In genomic region chr12:57078519-57079404, GRCh38 we compare ENCODE assay signal across 1 cellular context.
A peak's percentile ranks its signal among the peaks of the same experiment; 100 is the strongest.
TF ChIP-seq lines count a peak whose summit lies in the region.

TSS of gene NEMP1 (minus strand) at chr12:57078791. CDS start at chr12:57078745, 46 bp downstream.

TF ChIP-seq in SK-N-SH, 30 proteins besides CTCF, POLR2A, EP300 and RAD21 (continued from another document):
- TF ChIP-seq ZBTB33 (IDR thresholded peaks at IDR 0.05; ENCODE audit: borderline replicate concordance, low read depth) (no peak), IRF3 (IDR thresholded peaks at IDR 0.05; ENCODE audit: low read depth, low read length) (peak; percentile 77), FOXM1 (IDR thresholded peaks at IDR 0.05; ENCODE audit: low read depth) (no peak)
